ENCODE assay signal across 28 cellular contexts in the genomic region with DNA sequence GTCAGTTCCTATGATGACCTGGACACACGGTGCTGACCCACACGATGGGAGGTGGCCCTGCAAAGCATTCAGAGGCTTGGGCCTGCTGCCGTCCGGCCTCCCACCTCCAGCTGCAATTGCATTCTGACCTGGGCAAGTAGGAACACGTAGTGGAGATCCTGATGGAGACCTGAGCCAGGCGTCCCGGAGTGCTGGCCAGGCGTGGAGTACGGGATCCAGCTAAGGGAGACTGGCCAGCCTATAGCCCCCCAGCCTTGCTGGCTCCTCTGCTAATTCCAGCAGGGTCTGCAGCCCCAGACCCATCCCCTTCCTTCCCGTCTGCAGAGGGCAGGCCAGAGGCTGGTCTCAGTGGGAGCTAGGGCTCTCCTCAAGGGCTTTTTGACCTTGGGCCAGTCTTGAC.
"Had no signal": no experiment of that assay in that cellular context is flagged by ENCODE, and none has a peak within 500 bp of the region (broad histone marks: within the 10 kb centered on the region; RNA-seq: fewer than 3 reads in every experiment).

No MANE protein-coding gene starts in this region.

- H3K4me1 ChIP-seq: Peyer's patch, SJSA1 had no signal

- H3K4me3 ChIP-seq: cardiac muscle cell, Peyer's patch, SJSA1 had no signal

- H3K27ac ChIP-seq: cardiac muscle cell, Peyer's patch, SJSA1 had no signal

- H3K9me3 ChIP-seq: Peyer's patch, SJSA1 had no signal

- DNase-seq: activated CD4-positive, alpha-beta memory T cell treated with anti-CD3 and anti-CD28 coated beads for 36 hours; activated CD4-positive, alpha-beta T cell treated with anti-CD3 and anti-CD28 coated beads, Interleukin-2, amount 10 ng/mL, durations not matched to agents 7 days and 5 days; activated CD4-positive, CD25-positive, alpha-beta regulatory T cell; activated CD8-positive, alpha-beta memory T cell treated with anti-CD3 and anti-CD28 coated beads for 24 hours; activated gamma-delta T cell; activated naive CD4-positive, alpha-beta T cell treated with anti-CD3 and anti-CD28 coated beads for 36 hours; activated T-cell treated with anti-CD3 and anti-CD28 coated beads for 4 hours; activated T-cell treated with anti-CD3 and anti-CD28 coated beads, Interleukin-2, amount 50 U/mL, for 48 hours; amygdala; MM.1S; NCI-H1105; NCI-H1436; NCI-H1694 treated with DMSO at 0.1 percent for 48 hours; NCI-H2029 treated with DMSO at 0.1 percent for 48 hours; NCI-H345; NCI-H510A; NCI-H526 treated with DMSO at 0.1 percent for 48 hours; NCI-H82; NK-92 treated with Interleukin-12 subunit alpha and Interleukin-12 subunit beta, amount 100 ng/mL, for 24 hours; OCI-M1; SHP77; SW 1271 had no signal

- H3K27me3 ChIP-seq: cardiac muscle cell, Peyer's patch, SJSA1 had no signal

- ATAC-seq: activated T-helper 17 cell treated with anti-CD3 and anti-CD28 coated beads, Interleukin-2, amount 50 U/mL, for 72 hours; SK-N-SH treated with all-trans-retinoic acid at 6 μM for 48 hours had no signal

- FAIRE-seq: astrocyte had no signal
